ENCODE assay signal across 8 cellular contexts in genomic region chr4:47914219-47914925, GRCh38. TPM values are rescaled to one million over a fixed set of nuclear protein-coding genes. Genes with fewer than 3 reads are reported as not detected.
A peak's percentile ranks its signal among the peaks of the same experiment; 100 is the strongest.
DNase-seq lines count a peak whose midpoint lies in the region; ATAC-seq and TF ChIP-seq lines count a peak whose summit lies in the region.

TSS of gene NFXL1 (minus strand) at chr4:47914583. CDS start at chr4:47914203, 380 bp downstream.

- H3K27me3 ChIP-seq in PC-9 (ENCODE audit: insufficient read depth, low read depth) (no peaks in the 10 kb centered on the region), esophagus (ENCODE audit: control insufficient read depth in 1 of 2, insufficient read depth in 2 of 2, low read length in 2 of 2) (no peaks in the 10 kb centered on the region), mucosa of rectum (ENCODE audit: control insufficient read depth in 2 of 2, insufficient read depth in 2 of 2, low read length in 2 of 2) (no peaks in the 10 kb centered on the region)

- H3K4me1 ChIP-seq in PC-9 (replicated peaks; ENCODE audit: insufficient read depth), result peaks cover 17% of the 10 kb centered on the region
- no peaks in the 10 kb centered on the region for H3K4me1 ChIP-seq in esophagus (ENCODE audit: control insufficient read depth in 2 of 2, insufficient read depth in 2 of 2, low read length in 1 of 2)
- peaks cover 8% of the 10 kb centered on the region in 2 donors for H3K4me1 ChIP-seq in mucosa of rectum (ENCODE audit: control insufficient read depth in 2 of 2, insufficient read depth in 2 of 2, low read length in 2 of 2)

- POLR2A ChIA-PET in PC-9 (lab: Charles Lee; ENCODE audit: unreplicated experiment), result interaction anchor here (0.6 kb wide), 1 partner anchor 102 kb away, joined by 6 read pairs; the partner anchor contains the start of gene CNGA1

- no peak for TF ChIP-seq CTCF in PC-9 (conservative IDR thresholded peaks at IDR 0.05)

- CTCF ChIA-PET in PC-9 (lab: Charles Lee), result interaction anchor here (1.0 kb wide), 1 partner anchor 19 kb away, joined by 3 read pairs; no protein-coding TSS in a partner anchor

- H2AFZ ChIP-seq in PC-9, result peak within 1 kb of the TSS; percentile 99

- H3K4me3 ChIP-seq in PC-9, result peak within 1 kb of the TSS; percentile 89
- peak within 1 kb of the TSS; percentile 93 to 94 for H3K4me3 ChIP-seq in esophagus (ENCODE audit: low read depth in 1 of 2, low read length in 2 of 2)
- peak within 1 kb of the TSS; percentile 75 to 99 for H3K4me3 ChIP-seq in mucosa of rectum (ENCODE audit: low read length in 2 of 2)

- peaks cover 40% of the 10 kb centered on the region for H3K79me2 ChIP-seq in PC-9 (ENCODE audit: low read depth)

- H3K9ac ChIP-seq in mucosa of rectum (ENCODE audit: low read depth in 1 of 2, low read length in 2 of 2), result peak within 1 kb of the TSS; percentile 87 to 92

- peak; percentile 96 for ATAC-seq in GM21723 (IDR thresholded peaks at IDR 0.05; ENCODE audit: unreplicated experiment)

- H3K9me2 ChIP-seq in PC-9 (ENCODE audit: insufficient read depth), result no peaks in the 10 kb centered on the region

- H3K36me3 ChIP-seq in PC-9 (ENCODE audit: low read depth) (peaks cover 22% of the 10 kb centered on the region), esophagus (ENCODE audit: control insufficient read depth in 2 of 2, insufficient read depth in 2 of 2, low read length in 1 of 2) (peaks cover 0 to 1% of the 10 kb centered on the region in 2 donors), mucosa of rectum (ENCODE audit: control insufficient read depth in 2 of 2, insufficient read depth in 2 of 2, low read length in 2 of 2) (peaks cover 0 to 3% of the 10 kb centered on the region in 2 donors)

- H4K20me1 ChIP-seq in PC-9 (ENCODE audit: insufficient read depth), result 0 out of 2 replicates have a peak, but pooled peaks cover 5% of the 10 kb centered on the region

- intact Hi-C loops in PC-9 (cut with micrococcal nuclease; ENCODE audit: unreplicated experiment), result loop anchor here (5.0 to 10.0 kb wide), 3 partner anchors 168 to 353 kb away; partner anchors contain the start of gene TEC

- H3K27ac ChIP-seq in PC-9 (peak within 1 kb of the TSS; percentile 84), esophagus (ENCODE audit: low read depth in 2 of 2, low read length in 1 of 2) (peak within 1 kb of the TSS; percentile 92 to 93), mucosa of rectum (ENCODE audit: low read depth in 2 of 2, low read length in 2 of 2) (peak within 1 kb of the TSS; percentile 69 to 85)

- BruUV-seq in PC-9 (replicated peaks; lab: Mats Ljungman, UMichigan), result no TSS peak

- H3K9me3 ChIP-seq in PC-9 (ENCODE audit: insufficient read depth, low read depth) (no peaks in the 10 kb centered on the region; the same call in 1 of the 2 replicates), esophagus (ENCODE audit: control insufficient read depth in 2 of 2, insufficient read depth in 1 of 2, low read depth in 1 of 2, low read length in 1 of 2) (no peaks in the 10 kb centered on the region), mucosa of rectum (ENCODE audit: control insufficient read depth in 2 of 2, low read length in 2 of 2) (no peaks in the 10 kb centered on the region)

- peak within 1 kb of the TSS; percentile 96 for H3K4me2 ChIP-seq in PC-9

- WGBS in esophagus, 2 donors, result 0 to 1% methylated on average over 50 to 55 of the region's 55 CpGs

- H3F3A ChIP-seq in PC-9 (ENCODE audit: insufficient read depth, low read depth), result no peaks in the 10 kb centered on the region

- peak; percentile 98 for DNase-seq in DMS53 treated with DMSO at 0.1 percent for 48 hours (lab: John Stamatoyannopoulos, UW; ENCODE audit: unreplicated experiment)
- peak; percentile 97 for DNase-seq in KBM-7
- peak; percentile 90 to 93 for DNase-seq in PC-9
- DNase-seq in activated T-cell treated with anti-CD3 and anti-CD28 coated beads, Interleukin-2, amount 50 U/mL, for 1 hour, result peak; percentile 94
- DNase-seq in stimulated activated CD8-positive, alpha-beta memory T cell treated with anti-CD3 and anti-CD28 coated beads, Interleukin-4, amount 100 ng/mL, for 4 hours (ENCODE audit: low read depth in 2 of 2, low spot score in 1 of 2), result peak; percentile 93 to 96

- in situ Hi-C loops in KBM-7 (cut with MboI; ENCODE audit: low pct_unique_long_range_greater_than_20kb, low sequenced_read_pairs), result no loop called here

RNA-seq across cellular contexts. Expression of gene NFXL1, which starts in this region (rescaled TPM):
- 15.5 and 15.7 TPM in 2 replicates for total RNA-seq in PC-9 (2021)
- polyA plus RNA-seq in esophagus, result 1 to 10 TPM; 4.6 to 6.9 TPM

Comparison
In these comparisons a context has a peak if more than half of its experiments do, and no peak if none do; other contexts are left out.
1. Peak in every context shown above with its lines: DNase-seq, ATAC-seq, H3K4me3 ChIP-seq and H3K27ac ChIP-seq.